8 cellular contexts compared by ENCODE assay signal in genomic region chr5:34838785-34839714, GRCh38. TPM values are rescaled to one million over a fixed set of nuclear protein-coding genes. Genes with fewer than 3 reads are reported as not detected.
DNase-seq lines count a peak whose midpoint lies in the region; ATAC-seq, FAIRE-seq and TF ChIP-seq lines count a peak whose summit lies in the region.

Gene TTC23L (plus strand): TSS chr5:34839164. CDS start chr5:34840672, 1,508 bp downstream.

- H3K18ac ChIP-seq in H1 (ENCODE audit: extremely low read depth, low read length) (peak within 1 kb of the TSS; percentile 52; the same call in 1 of the 2 replicates), mesenchymal stem cell (ENCODE audit: low read depth in 1 of 2, low read length in 2 of 2) (peak within 1 kb of the TSS; percentile 72 to 92)

- H3K36me3 ChIP-seq in H1 (ENCODE audit: control insufficient read depth in 2 of 4, insufficient read depth in 4 of 4, low read length in 3 of 4) (0 out of 8 replicates have a peak, but pooled peaks cover 0 to 4% (median 0%) of the 10 kb centered on the region in 4 experiments), mesenchymal stem cell (ENCODE audit: control insufficient read depth in 1 of 2, insufficient read depth in 2 of 2, low read depth in 1 of 2, low read length in 2 of 2) (peaks cover 3 to 17% of the 10 kb centered on the region in 2 experiments)

- no peaks in the 10 kb centered on the region for H3K23me2 ChIP-seq in H1 (ENCODE audit: low read depth, low read length)

- H3K4me3 ChIP-seq in H1 (ENCODE audit: extremely low read depth in 1 of 4, insufficient read depth in 2 of 4, low read depth in 3 of 4, low read length in 4 of 4) = peak within 1 kb of the TSS; percentile 52 to 75 (median 68)
- H3K4me3 ChIP-seq in mesenchymal stem cell (ENCODE audit: insufficient read depth in 1 of 2, low read depth in 1 of 2, low read length in 2 of 2) = peak within 1 kb of the TSS; percentile 80 to 86

- H3K56ac ChIP-seq in H1 (replicated peaks; ENCODE audit: insufficient read length, low read depth, low read length) = peak within 1 kb of the TSS; percentile 56

- peak in 1 of 2 experiments; percentile 82; a peak in 1 of 3 replicates for TF ChIP-seq EP300 in H1 (IDR thresholded peaks at IDR 0.05; ENCODE audit: borderline replicate concordance in 1 of 2, low read depth in 2 of 2, low read length in 2 of 2)

- peak within 1 kb of the TSS in 3 of 4 experiments; percentile 39 to 77 (median 73); a peak in 6 of 7 replicates for H3K9ac ChIP-seq in H1 (replicated peaks in 1 of 4; ENCODE audit: extremely low read depth in 1 of 4, low read depth in 3 of 4, low read length in 3 of 4)
- peak within 1 kb of the TSS; percentile 88 for H3K9ac ChIP-seq in mesenchymal stem cell (ENCODE audit: low read length)

- TF ChIP-seq RAD21 in H1 (IDR thresholded peaks at IDR 0.05 in 1 of 2, conservative IDR thresholded peaks at IDR 0.05 in 1 of 2; ENCODE audit: low read depth in 2 of 2, low read length in 2 of 2) = peak in 1 of 2 experiments; percentile 20; a peak in 1 of 4 replicates

- FAIRE-seq in GM19239 (lab: Jason Lieb, UNC) (peak; percentile 73), H1 (lab: Jason Lieb, UNC) (no peak)

- H3K23ac ChIP-seq in H1 (ENCODE audit: insufficient read length) (no peak within 1 kb of the TSS), mesenchymal stem cell (ENCODE audit: low read length in 2 of 2) (peak within 1 kb of the TSS in 1 of 2 experiments; percentile 63)

- peak within 1 kb of the TSS; percentile 86 for H4K5ac ChIP-seq in H1 (ENCODE audit: insufficient read length, low read depth, low read length)

- ATAC-seq in HG03439 (IDR thresholded peaks at IDR 0.05; ENCODE audit: unreplicated experiment) = peak; percentile 99

- WGBS in H1 (ENCODE audit: extremely low coverage in 1 of 2, insufficient coverage in 1 of 2, insufficient read length in 1 of 2, insufficient replicate concordance in 2 of 2, low coverage in 1 of 2, low lambda C conversion rate in 2 of 2, missing lambda C conversion rate in 1 of 2), 2 experiments = 2% methylated on average over 71 of the region's 73 CpGs; no CpG with 5 or more reads in 1 of the 2 experiments
- WGBS in mesenchymal stem cell = 4% methylated on average over 73 of the region's 73 CpGs

- no peak within 1 kb of the TSS for H2BK12ac ChIP-seq in H1 (ENCODE audit: low read depth, low read length)
- peak within 1 kb of the TSS in 1 of 2 experiments; percentile 82 for H2BK12ac ChIP-seq in mesenchymal stem cell (ENCODE audit: low read length in 2 of 2)

- peak within 1 kb of the TSS; percentile 96 for H2AFZ ChIP-seq in H1 (ENCODE audit: low read length)
- peak within 1 kb of the TSS; percentile 69 for H2AFZ ChIP-seq in mesenchymal stem cell (ENCODE audit: low read depth, low read length)

- H3K4ac ChIP-seq in H1 (replicated peaks; ENCODE audit: insufficient read length, low read depth, low read length) = peak within 1 kb of the TSS; percentile 75
- peak within 1 kb of the TSS in 1 of 2 experiments; percentile 69 for H3K4ac ChIP-seq in mesenchymal stem cell (ENCODE audit: low read depth in 1 of 2, low read length in 2 of 2)

- no peak; a peak in 1 of 4 replicates for TF ChIP-seq CTCF in H1 (IDR thresholded peaks at IDR 0.05; ENCODE audit: control extremely low read depth in 1 of 3, insufficient read depth in 1 of 3, low read depth in 1 of 3, low read length in 3 of 3)

- no peak within 1 kb of the TSS for H2BK20ac ChIP-seq in H1 (ENCODE audit: low read length)

- TF ChIP-seq POLR2A in H1 (IDR thresholded peaks at IDR 0.05; ENCODE audit: control extremely low read depth in 1 of 2, low read depth in 2 of 2, low read length in 2 of 2) = peak; percentile 90 to 96

- H2BK15ac ChIP-seq in H1 (ENCODE audit: low read length) = no peak within 1 kb of the TSS
- H2BK15ac ChIP-seq in mesenchymal stem cell (ENCODE audit: low read depth, poor library complexity, severe bottlenecking) = no peak within 1 kb of the TSS

- H3K9me3 ChIP-seq in H1 (ENCODE audit: insufficient read depth in 2 of 2, low read depth in 1 of 2, low read length in 1 of 2) (peaks cover 2 to 7% of the 10 kb centered on the region in 2 experiments; a peak in 3 of 4 replicates), mesenchymal stem cell (ENCODE audit: control insufficient read depth, low read length) (no peaks in the 10 kb centered on the region)

- H4K91ac ChIP-seq in H1 (replicated peaks; ENCODE audit: insufficient read length, low read length) (peak within 1 kb of the TSS; percentile 72), mesenchymal stem cell (ENCODE audit: low read length) (peak within 1 kb of the TSS; percentile 85)

- peak within 1 kb of the TSS; percentile 58 to 75 for H3K4me2 ChIP-seq in H1 (ENCODE audit: insufficient read depth in 1 of 2, low read depth in 2 of 2, low read length in 2 of 2)
- H3K4me2 ChIP-seq in mesenchymal stem cell (ENCODE audit: low read length, poor library complexity, severe bottlenecking) = peak within 1 kb of the TSS; percentile 72

- H3K27me3 ChIP-seq in H1 (replicated peaks in 1 of 4; ENCODE audit: control insufficient read depth in 3 of 4, extremely low read depth in 1 of 4, insufficient read depth in 3 of 4, low read length in 3 of 4) (no peaks in the 10 kb centered on the region; a peak in 1 of 7 replicates), mesenchymal stem cell (ENCODE audit: control insufficient read depth in 1 of 2, insufficient read depth in 1 of 2, low read length in 2 of 2) (no peaks in the 10 kb centered on the region)

- POLR2A ChIA-PET in H1 (lab: Charles Lee; ENCODE audit: partially characterized antibody) = interaction anchor here (0.9 to 2.3 kb wide), 13 partner anchors 13 to 364 kb away, joined by 3 to 8 read pairs (median 3); partner anchors contain the start of genes BRIX1, RAD1 and RAI14

- CTCF ChIA-PET in H1 (lab: Charles Lee; ENCODE audit: partially characterized antibody) = interaction anchor here (0.9 to 2.3 kb wide), 3 partner anchors 25 to 364 kb away, joined by 3 to 9 read pairs (median 5); no protein-coding TSS in a partner anchor

- no peaks in the 10 kb centered on the region for H3K79me2 ChIP-seq in H1 (ENCODE audit: control insufficient read depth in 1 of 2, insufficient read depth in 2 of 2, low read length in 2 of 2)

- H3K4me1 ChIP-seq in H1 (replicated peaks in 1 of 4; ENCODE audit: control insufficient read depth in 3 of 4, insufficient read depth in 4 of 4, low read length in 3 of 4) (no peaks in the 10 kb centered on the region; a peak in 1 of 7 replicates), mesenchymal stem cell (ENCODE audit: control insufficient read depth, insufficient read depth, low read depth, low read length) (peaks cover 3% of the 10 kb centered on the region)

- H4K20me1 ChIP-seq in H1 (replicated peaks in 1 of 2; ENCODE audit: control insufficient read depth in 1 of 2, insufficient read depth in 2 of 2, low read length in 2 of 2) = no peaks in the 10 kb centered on the region

- H3K14ac ChIP-seq in H1 (ENCODE audit: insufficient read length) (no peak within 1 kb of the TSS), mesenchymal stem cell (ENCODE audit: low read length in 2 of 2) (peak within 1 kb of the TSS in 1 of 2 experiments; percentile 85)

- H3K27ac ChIP-seq in H1 (ENCODE audit: low read depth, low read length) = peak within 1 kb of the TSS; percentile 43
- H3K27ac ChIP-seq in mesenchymal stem cell (ENCODE audit: low read length, poor library complexity, severe bottlenecking) = peak within 1 kb of the TSS; percentile 9

- H2BK120ac ChIP-seq in H1 (replicated peaks; ENCODE audit: low read depth, low read length) (peak within 1 kb of the TSS; percentile 31), mesenchymal stem cell (ENCODE audit: low read depth, low read length) (no peak within 1 kb of the TSS)

- H3K79me1 ChIP-seq in H1 (ENCODE audit: low read depth, low read length) (no peaks in the 10 kb centered on the region), mesenchymal stem cell (replicated peaks; ENCODE audit: low read length, poor library complexity, severe bottlenecking) (no peaks in the 10 kb centered on the region)

- H4K8ac ChIP-seq in H1 (ENCODE audit: extremely low read depth, insufficient read depth, low read length) (peak within 1 kb of the TSS; percentile 54; the same call in 1 of the 2 replicates), mesenchymal stem cell (ENCODE audit: low read length) (peak within 1 kb of the TSS; percentile 87)

- peak; percentile 95 for DNase-seq in Ammon's horn (ENCODE audit: low spot score)
- DNase-seq in GM19239 (ENCODE audit: insufficient read length, low spot score) = peak; percentile 76
- peak; percentile 99 for DNase-seq in NCI-H510A treated with DMSO at 0.1 percent for 48 hours (lab: John Stamatoyannopoulos, UW)
- peak; percentile 76 to 80 for DNase-seq in activated CD8-positive, alpha-beta memory T cell treated with anti-CD3 and anti-CD28 coated beads for 4 hours (ENCODE audit: low read depth in 2 of 2)
- DNase-seq in H1 (ENCODE audit: low read depth in 1 of 2, low spot score in 2 of 2) = peak; percentile 90 to 93
- peak; percentile 92 for DNase-seq in mesenchymal stem cell
- peak; percentile 82 for DNase-seq in stimulated activated CD8-positive, alpha-beta memory T cell treated with anti-CD3 and anti-CD28 coated beads, Interleukin-12 subunit alpha, Interleukin-12 subunit beta, amount 100 ng/mL, for 1 hour (ENCODE audit: low read depth)

- H2AK5ac ChIP-seq in H1 (ENCODE audit: low read depth, low read length) (no peak within 1 kb of the TSS), mesenchymal stem cell (ENCODE audit: low read length, severe bottlenecking) (no peak within 1 kb of the TSS)

- H2BK5ac ChIP-seq in H1 (ENCODE audit: low read depth, low read length) (peak within 1 kb of the TSS; percentile 68; the same call in 1 of the 2 replicates), mesenchymal stem cell (ENCODE audit: low read depth, low read length, poor library complexity, severe bottlenecking) (no peak within 1 kb of the TSS)

TF ChIP-seq in H1, 55 proteins besides CTCF, POLR2A, EP300 and RAD21 (continues in another document):
- TF ChIP-seq ASH2L (IDR thresholded peaks at IDR 0.05; ENCODE audit: low read length) (peak; percentile 93), HDAC6 (IDR thresholded peaks at IDR 0.05; ENCODE audit: low read depth, low read length) (no peak), EZH2 (IDR thresholded peaks at IDR 0.05; ENCODE audit: low read depth, low read length, severe bottlenecking) (no peak)

RNA-seq across cellular contexts. Expression of gene TTC23L, which starts in this region (rescaled TPM):
- 1.2 and 2.4 TPM in 2 replicates for total RNA-seq in H1 (2021; fragmentation: NEBNext Ultra II Directional; extraction: Animal tissue kit (Norgen Biotek cat#: 25700))
- 0.39 and 1.1 TPM in 2 replicates for polyA plus RNA-seq in H1 (2011; rRNA removed)
- polyA plus RNA-seq in H1 (2011; cell fraction: cytosol; rRNA removed) = 1.2 TPM
- polyA plus RNA-seq in H1 (2011; cell fraction: nucleus; rRNA removed) = 1.9 TPM
- 1.3 to 1.7 TPM (median 1.3 TPM) in 4 replicates for polyA plus RNA-seq in H1 (2012, experiment 1 of 2)
- polyA plus RNA-seq in H1 (2012, experiment 2 of 2) = 0.05 TPM
- 1.7 TPM for polyA plus RNA-seq in H1 (2013, experiment 1 of 2)
- 1.7 TPM for polyA plus RNA-seq in H1 (2013, experiment 2 of 2)
- 1.0 and 3.0 TPM in 2 replicates for polyA minus RNA-seq in H1 (2011; rRNA and poly(A)+ RNA removed)
- 1.1 TPM for polyA minus RNA-seq in H1 (2011; cell fraction: cytosol; rRNA and poly(A)+ RNA removed)
- polyA minus RNA-seq in H1 (2011; cell fraction: nucleus; rRNA and poly(A)+ RNA removed) = 2.5 TPM
- 0.03 TPM for polyA plus RNA-seq in mesenchymal stem cell (2013, experiment 1 of 2)
- polyA plus RNA-seq in mesenchymal stem cell (2013, experiment 2 of 2) = 0.18 TPM

Comparison
In these comparisons a context has a peak if more than half of its experiments do, and no peak if none do; other contexts are left out.
1. Peak in every context shown above with its lines: DNase-seq, ATAC-seq, H3K4me3 ChIP-seq and H3K27ac ChIP-seq.